8 cellular contexts compared by ENCODE assay signal in the genomic region with DNA sequence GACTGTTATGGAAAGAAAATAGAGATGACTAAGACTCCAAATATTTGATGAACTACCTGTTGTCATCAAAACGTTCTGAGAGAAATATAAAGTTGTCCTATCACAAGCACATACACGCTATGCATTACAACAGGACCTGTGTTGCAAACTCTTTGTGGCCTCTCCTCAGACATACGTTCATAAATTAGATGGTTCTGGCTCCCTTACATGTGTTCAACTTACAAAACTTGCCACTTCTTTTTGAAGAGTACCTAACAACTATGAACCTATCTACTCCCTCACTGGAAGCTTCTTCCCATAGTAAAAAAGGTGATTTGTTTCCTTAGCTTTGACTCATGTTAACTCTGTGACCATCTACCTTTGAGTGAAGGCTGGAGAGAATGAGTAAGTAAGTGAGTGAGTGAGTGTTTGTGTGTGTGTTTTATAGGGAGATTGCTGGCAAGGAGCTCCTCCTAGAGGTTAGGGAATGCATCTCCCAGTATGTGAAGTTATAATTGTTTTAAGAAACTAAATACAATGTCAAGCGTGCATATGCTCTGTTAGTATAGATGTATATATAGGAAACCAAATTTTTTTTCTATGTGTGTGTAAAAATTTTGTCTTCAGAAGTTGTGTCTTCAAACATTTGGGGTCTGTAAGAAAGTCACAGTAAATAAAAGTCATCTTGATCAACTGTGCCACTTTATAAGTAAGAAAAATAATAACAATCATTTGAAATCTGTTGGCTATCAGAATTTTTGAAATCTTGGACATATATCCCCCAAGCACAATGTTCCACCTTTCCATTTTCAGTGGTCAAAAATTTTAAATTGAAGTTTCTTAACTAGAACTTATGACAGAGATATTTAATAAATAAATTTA.
DNase-seq lines count a peak whose midpoint lies in the region; ATAC-seq, FAIRE-seq and TF ChIP-seq lines count a peak whose summit lies in the region.

No MANE protein-coding gene starts in this region.

- H3K9me3 ChIP-seq in WERI-Rb-1 (ENCODE audit: severe bottlenecking) (no peaks in the 10 kb centered on the region), heart right ventricle (peaks cover 0 to 4% (median 0%) of the 10 kb centered on the region in 11 donors), small intestine (ENCODE audit: control insufficient read depth, low read depth) (no peaks in the 10 kb centered on the region)

- intact Hi-C loops in heart right ventricle (cut with DNase I): loop anchor here in 6 of 10 donors (5.0 to 10.0 kb wide), 3 partner anchors 477 to 1549 kb away; partner anchors contain the start of gene CITED2 (in 6 of the 6)

- H3K27ac ChIP-seq in WERI-Rb-1: no peak overlapping the region
- no peak overlapping the region for H3K27ac ChIP-seq in heart right ventricle
- no peak overlapping the region for H3K27ac ChIP-seq in small intestine (ENCODE audit: low read depth in 1 of 2, low read length in 1 of 2)

- DNase-seq in ELR (ENCODE audit: low read depth): peak; percentile 87
- peak; percentile 61 for DNase-seq in MV-4-11 (lab: John Stamatoyannopoulos, UW)
- peak; percentile 21 for DNase-seq in WERI-Rb-1
- DNase-seq in heart right ventricle: peak in 1 of 2 donors; percentile 22
- peak; percentile 77 for DNase-seq in small intestine
- DNase-seq in NCI-H1436 treated with DMSO at 0.1 percent for 48 hours (lab: John Stamatoyannopoulos, UW): no peak

- H3K4me1 ChIP-seq in heart right ventricle (no peaks in the 10 kb centered on the region), small intestine (ENCODE audit: control insufficient read depth in 2 of 2, insufficient read depth in 1 of 2, low read depth in 1 of 2, low read length in 1 of 2) (no peaks in the 10 kb centered on the region)

- FAIRE-seq in small intestine (lab: Jason Lieb, UNC): peak; percentile 39

- H3K4me3 ChIP-seq in WERI-Rb-1 (ENCODE audit: low read depth, low read length) (no peak overlapping the region), heart right ventricle (no peak overlapping the region), small intestine (ENCODE audit: low read depth in 1 of 2, low read length in 2 of 2) (no peak overlapping the region)

- ATAC-seq in GM21723 (IDR thresholded peaks at IDR 0.05; ENCODE audit: unreplicated experiment) (peak; percentile 80), heart right ventricle (peak; percentile 46 to 86 (median 70)), HG03025 (IDR thresholded peaks at IDR 0.05; ENCODE audit: low FRiP score, unreplicated experiment) (no peak)

- WGBS in heart right ventricle, 2 donors: 68 to 71% methylated on average over 4 of the region's 4 CpGs
- 47 to 55% (median 49%) methylated on average over 4 of the region's 4 CpGs for WGBS in small intestine, 3 donors

- H3K27me3 ChIP-seq in WERI-Rb-1 (ENCODE audit: insufficient read depth, low read depth, severe bottlenecking) (no peaks in the 10 kb centered on the region), heart right ventricle (no peaks in the 10 kb centered on the region), small intestine (ENCODE audit: control insufficient read depth in 2 of 2, insufficient read depth in 2 of 2, low read length in 2 of 2) (no peaks in the 10 kb centered on the region)

- TF ChIP-seq CTCF in WERI-Rb-1 (IDR thresholded peaks at IDR 0.05; ENCODE audit: low read depth, low read length) (peak; percentile 55), heart right ventricle (IDR thresholded peaks at IDR 0.05) (peak; percentile 27 to 73 (median 64))

- H3K36me3 ChIP-seq in WERI-Rb-1 (no peaks in the 10 kb centered on the region), heart right ventricle (no peaks in the 10 kb centered on the region), small intestine (ENCODE audit: control insufficient read depth in 2 of 2, insufficient read depth in 2 of 2, low read length in 2 of 2) (no peaks in the 10 kb centered on the region)
